ENCODE assay signal across 12 cellular contexts in genomic region chr21:25507522-25507921, GRCh38.
A peak's percentile ranks its signal among the peaks of the same experiment; 100 is the strongest.
DNase-seq lines count a peak whose midpoint lies in the region; ATAC-seq, FAIRE-seq and TF ChIP-seq lines count a peak whose summit lies in the region.
"Had no signal": no experiment of that assay in that cellular context is flagged by ENCODE, and none has a peak within 500 bp of the region (broad histone marks: within the 10 kb centered on the region; RNA-seq: fewer than 3 reads in every experiment).

No MANE protein-coding gene starts in this region.

- H3K9me3 Mint-ChIP-seq in naive thymus-derived CD4-positive, alpha-beta T cell = peaks cover 0 to 6% (median 0%) of the 10 kb centered on the region in 11 donors
- H3K9me3 Mint-ChIP-seq: immature natural killer cell had no signal

- peak; percentile 52 for TF ChIP-seq CTCF in GM12865 (IDR thresholded peaks at IDR 0.05; ENCODE audit: insufficient read depth, low read depth, low read length, missing control alignments)
- no peak for TF ChIP-seq CTCF in bronchial epithelial cell (IDR thresholded peaks at IDR 0.05; ENCODE audit: insufficient read depth, low read length, severe bottlenecking)

- peaks cover 0 to 31% (median 0%) of the 10 kb centered on the region in 7 donors for H3K4me1 Mint-ChIP-seq in naive thymus-derived CD4-positive, alpha-beta T cell
- H3K4me1 Mint-ChIP-seq: immature natural killer cell had no signal

- DNase-seq in GM12865 (ENCODE audit: low read depth) = peak; percentile 74
- peak; percentile 12 for DNase-seq in bronchial epithelial cell (ENCODE audit: low read depth)
- DNase-seq in UCSD-AML1 (lab: John Stamatoyannopoulos, UW; ENCODE audit: unreplicated experiment) = no peak
- no peak for DNase-seq in COR-L47 (lab: John Stamatoyannopoulos, UW)
- no peak for DNase-seq in naive thymus-derived CD4-positive, alpha-beta T cell
- DNase-seq: cerebellar nuclear complex, DMS79 treated with DMSO at 0.1 percent for 48 hours, immature natural killer cell, right cardiac atrium had no signal

- no peaks in the 10 kb centered on the region for H3K27me3 ChIP-seq in bronchial epithelial cell (ENCODE audit: control insufficient read depth, insufficient read depth, low read length)
- no peaks in the 10 kb centered on the region for H3K27me3 ChIP-seq in naive thymus-derived CD4-positive, alpha-beta T cell (ENCODE audit: control insufficient read depth in 2 of 2, insufficient read depth in 2 of 2, low read length in 2 of 2)

- FAIRE-seq in bronchial epithelial cell (lab: Jason Lieb, UNC) = no peak

- CTCF ChIA-PET in naive thymus-derived CD4-positive, alpha-beta T cell (lab: Charles Lee) = interaction anchor here (1.0 kb wide), 1 partner anchor 52 kb away, joined by 3 read pairs; no protein-coding TSS in a partner anchor

- no peak overlapping the region for H3K27ac ChIP-seq in naive thymus-derived CD4-positive, alpha-beta T cell (ENCODE audit: low read depth, low read length)

- no peak overlapping the region for H3K27ac Mint-ChIP-seq in naive thymus-derived CD4-positive, alpha-beta T cell
- H3K27ac Mint-ChIP-seq: immature natural killer cell had no signal

- no peaks in the 10 kb centered on the region for H3K27me3 Mint-ChIP-seq in naive thymus-derived CD4-positive, alpha-beta T cell

- ATAC-seq in GM19324 (IDR thresholded peaks at IDR 0.05; ENCODE audit: low FRiP score, unreplicated experiment) (peak; percentile 31), HG02981 (IDR thresholded peaks at IDR 0.05; ENCODE audit: unreplicated experiment) (peak; percentile 47), HG03460 (IDR thresholded peaks at IDR 0.05; ENCODE audit: unreplicated experiment) (no peak)
- no peak for ATAC-seq in naive thymus-derived CD4-positive, alpha-beta T cell

- peaks cover 0 to 11% (median 0%) of the 10 kb centered on the region in 5 donors for H3K36me3 Mint-ChIP-seq in naive thymus-derived CD4-positive, alpha-beta T cell

- POLR2A ChIA-PET in naive thymus-derived CD4-positive, alpha-beta T cell (lab: Charles Lee) = no interaction called here

- intact Hi-C loops in naive thymus-derived CD4-positive, alpha-beta T cell (cut with micrococcal nuclease) = loop anchor here in 1 of 2 donors (5.0 kb wide), 1 partner anchor 55 kb away; no protein-coding TSS in a partner anchor

- H3K4me3 ChIP-seq in GM12865 (ENCODE audit: low read depth, low read length) (no peak overlapping the region), bronchial epithelial cell (ENCODE audit: low read depth, low read length) (no peak overlapping the region)
- no peak overlapping the region for H3K4me3 ChIP-seq in naive thymus-derived CD4-positive, alpha-beta T cell (ENCODE audit: low read length)

- no peaks in the 10 kb centered on the region for H3K36me3 ChIP-seq in bronchial epithelial cell (ENCODE audit: control insufficient read depth, insufficient read depth, low read length)
- H3K36me3 ChIP-seq in naive thymus-derived CD4-positive, alpha-beta T cell (ENCODE audit: control insufficient read depth in 2 of 3, insufficient read depth in 3 of 3, low read length in 3 of 3) = no peaks in the 10 kb centered on the region

- no peak overlapping the region for H3K4me3 Mint-ChIP-seq in naive thymus-derived CD4-positive, alpha-beta T cell
- H3K4me3 Mint-ChIP-seq: immature natural killer cell had no signal

- H3K9me3 ChIP-seq in naive thymus-derived CD4-positive, alpha-beta T cell (ENCODE audit: control insufficient read depth in 2 of 3, low read length in 3 of 3) = no peaks in the 10 kb centered on the region

- H3K4me1 ChIP-seq in naive thymus-derived CD4-positive, alpha-beta T cell (ENCODE audit: control insufficient read depth in 2 of 2, insufficient read depth in 2 of 2, low read length in 2 of 2) = no peaks in the 10 kb centered on the region

Comparison
In these comparisons a context has a peak if more than half of its experiments do, and no peak if none do; other contexts are left out.
1. DNase-seq: peak in GM12865 (single experiment) and bronchial epithelial cell (single experiment); none in UCSD-AML1 (single experiment), COR-L47 (single experiment) and naive thymus-derived CD4-positive, alpha-beta T cell (0 of 9).
2. ATAC-seq: peak in GM19324 (single experiment) and HG02981 (single experiment); none in HG03460 (single experiment) and naive thymus-derived CD4-positive, alpha-beta T cell (single experiment).